ENCODE assay signal across 8 cellular contexts in the genomic region with DNA sequence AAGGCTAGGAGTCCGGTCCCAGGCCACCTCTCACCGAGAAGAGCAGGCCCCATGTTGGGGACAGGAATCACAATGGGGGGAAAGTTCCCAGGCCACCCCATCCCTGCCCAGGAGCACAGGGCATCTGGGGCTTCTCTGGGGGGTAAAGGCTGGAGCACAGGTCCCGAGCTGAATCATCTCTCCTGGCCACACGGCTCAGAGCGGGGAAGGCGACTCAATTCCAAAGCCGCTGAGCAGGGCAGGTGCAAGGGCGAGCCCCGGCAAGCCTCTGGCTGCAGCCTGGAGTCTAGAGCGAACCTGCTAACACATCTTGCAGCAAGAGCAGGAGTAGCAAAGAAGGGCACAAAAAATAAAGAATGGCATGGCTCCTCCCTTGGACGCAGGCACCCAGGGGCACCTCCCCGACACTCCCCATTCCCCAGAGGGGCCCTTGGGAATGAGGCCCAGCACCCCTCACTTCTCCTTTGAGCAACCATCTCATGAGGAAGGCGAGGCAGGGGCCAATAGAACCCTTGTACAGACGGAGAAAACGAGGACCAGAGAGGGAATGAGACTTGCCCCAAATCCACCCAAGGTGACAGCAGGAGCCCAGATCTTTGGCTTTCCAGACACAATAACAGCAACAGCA. TPM values are rescaled to one million over a fixed set of nuclear protein-coding genes. Genes with fewer than 3 reads are reported as not detected.
DNase-seq lines count a peak whose midpoint lies in the region; ATAC-seq and TF ChIP-seq lines count a peak whose summit lies in the region.

No MANE protein-coding gene starts in this region.

- TF ChIP-seq POLR2A in sigmoid colon (IDR thresholded peaks at IDR 0.05), result no peak

- H3K27ac ChIP-seq in SK-N-MC, result peak overlapping the region; percentile 46
- H3K27ac ChIP-seq in sigmoid colon, result peak overlapping the region; percentile 92 to 98 (median 93)

- H3K9me3 ChIP-seq in SK-N-MC (ENCODE audit: low read depth, low read length) (no peaks in the 10 kb centered on the region), sigmoid colon (no peaks in the 10 kb centered on the region)

- DNase-seq in DMS 273 (lab: John Stamatoyannopoulos, UW; ENCODE audit: unreplicated experiment), result peak; percentile 70
- no peak for DNase-seq in SK-N-MC (ENCODE audit: low read depth, low spot score)
- DNase-seq in Right ventricle myocardium superior, result no peak
- DNase-seq in sigmoid colon, result no peak
- no peak for DNase-seq in KBM-7
- DNase-seq in ACHN, result no peak
- DNase-seq in UCSD-AML1 (lab: John Stamatoyannopoulos, UW; ENCODE audit: unreplicated experiment), result no peak
- DNase-seq in SK-N-DZ (ENCODE audit: low spot score), result no peak

- WGBS in sigmoid colon, 2 donors, result 56 to 79% methylated on average over 15 of the region's 15 CpGs

- TF ChIP-seq CTCF in sigmoid colon (IDR thresholded peaks at IDR 0.05), result no peak

- in situ Hi-C loops in KBM-7 (cut with MboI; ENCODE audit: low pct_unique_long_range_greater_than_20kb, low sequenced_read_pairs), result loop anchor here (25.0 kb wide), 1 partner anchor 164 kb away; no protein-coding TSS in a partner anchor
- in situ Hi-C loops in ACHN (cut with HindIII; ENCODE audit: low pct_ligation_motif_present, low pct_unique_long_range_greater_than_20kb, low sequenced_read_pairs), result no loop called here

- H3K4me1 ChIP-seq in sigmoid colon, result peaks cover 0 to 67% (median 59%) of the 10 kb centered on the region in 4 donors

- no peaks in the 10 kb centered on the region for H3K27me3 ChIP-seq in sigmoid colon

- no peak overlapping the region for H3K9ac ChIP-seq in SK-N-MC (ENCODE audit: insufficient read length)

- peak; percentile 1 for ATAC-seq in Right ventricle myocardium superior (ENCODE audit: poor library complexity)

- no peak for TF ChIP-seq EP300 in sigmoid colon (IDR thresholded peaks at IDR 0.05)

- H3K4me3 ChIP-seq in SK-N-MC (no peak overlapping the region), sigmoid colon (peak overlapping the region in 2 of 4 donors; percentile 12 to 20)

- intact Hi-C loops in Right ventricle myocardium superior (cut with DNase I), result no loop called here
- intact Hi-C loops in sigmoid colon (cut with DNase I), result loop anchor here (2.0 to 5.0 kb wide), 2 partner anchors 26 to 149 kb away; no protein-coding TSS in a partner anchor

- H3K36me3 ChIP-seq in SK-N-MC (ENCODE audit: insufficient read depth, low read length) (no peaks in the 10 kb centered on the region; the same call in 1 of the 2 replicates), sigmoid colon (peaks cover 0 to 20% (median 4%) of the 10 kb centered on the region in 4 donors)

RNA-seq across cellular contexts. Expression of gene ALDH4A1, which starts 20.6 kb away (rescaled TPM):
- total RNA-seq in Right ventricle myocardium superior (29.3 TPM), sigmoid colon (10 to 100 TPM in 1 of 4 donors, 1 to 10 TPM in 3; 6.7 to 12.8 (median 8.4) TPM)
- 10 to 100 TPM in 1 of 3 donors, 1 to 10 TPM in 2; 2.4 to 11.0 (median 3.7) TPM for polyA plus RNA-seq in sigmoid colon
- 17.8 and 24.8 TPM in 2 replicates for polyA plus RNA-seq in SK-N-DZ (2014; cell fraction: cytosol; rRNA removed)
- polyA plus RNA-seq in SK-N-DZ (2014; cell fraction: nucleus; rRNA removed), result 45.7 and 51.6 TPM in 2 replicates

RNA-seq across cellular contexts. Expression of gene IFFO2, which starts 33.5 kb away (rescaled TPM):
- total RNA-seq in Right ventricle myocardium superior (4.4 TPM), sigmoid colon (10 to 100 TPM in 2 of 4 donors, 1 to 10 TPM in 2; 7.5 to 35.0 (median 13.8) TPM)
- 1 to 10 TPM; 1.2 to 8.6 (median 7.2) TPM for polyA plus RNA-seq in sigmoid colon
- 1.0 and 1.1 TPM in 2 replicates for polyA plus RNA-seq in SK-N-DZ (2014; cell fraction: cytosol; rRNA removed)
- 0.13 and 0.33 TPM in 2 replicates for polyA plus RNA-seq in SK-N-DZ (2014; cell fraction: nucleus; rRNA removed)
